ENCODE assay signal across 8 cellular contexts in genomic region chr7:45923290-45923689, GRCh38. TPM values are rescaled to one million over a fixed set of nuclear protein-coding genes. Genes with fewer than 3 reads are reported as not detected.
A peak's percentile ranks its signal among the peaks of the same experiment; 100 is the strongest.
DNase-seq lines count a peak whose midpoint lies in the region; ATAC-seq lines count a peak whose summit lies in the region.

No MANE protein-coding gene starts in this region.

- no peak overlapping the region for H3K9ac ChIP-seq in HUES6 (ENCODE audit: low read length)

- ATAC-seq in left ventricle myocardium superior (peak; percentile 57), GM18868 (IDR thresholded peaks at IDR 0.05; ENCODE audit: unreplicated experiment) (no peak), GM18873 (IDR thresholded peaks at IDR 0.05; ENCODE audit: low FRiP score, unreplicated experiment) (no peak)

- DNase-seq in GM03348 (ENCODE audit: low spot score) (peak; percentile 78), RPMI8226 (peak; percentile 86), amniotic stem cell (lab: John Stamatoyannopoulos, UW) (peak; percentile 30), left ventricle myocardium superior (peak; percentile 86), renal cortical epithelial cell (ENCODE audit: low read depth) (peak; percentile 61)

- H3K27ac ChIP-seq in HUES6 (ENCODE audit: low read depth, low read length) = no peak overlapping the region

- no peaks in the 10 kb centered on the region for H3K36me3 ChIP-seq in HUES6 (ENCODE audit: control insufficient read depth, insufficient read depth, low read length)

- no peaks in the 10 kb centered on the region for H3K9me3 ChIP-seq in HUES6 (ENCODE audit: control insufficient read depth, insufficient read depth, low read depth, low read length)

- intact Hi-C loops in left ventricle myocardium superior (cut with micrococcal nuclease) = loop anchor here (5.0 to 10.0 kb wide), 2 partner anchors 429 to 1162 kb away; no protein-coding TSS in a partner anchor

- H3K4me1 ChIP-seq in HUES6 (ENCODE audit: control insufficient read depth, insufficient read depth, low read length) = peaks cover 30% of the 10 kb centered on the region

- peaks cover 69% of the 10 kb centered on the region for H3K27me3 ChIP-seq in HUES6 (ENCODE audit: control insufficient read depth, insufficient read depth, low read length)

- H3K4me3 ChIP-seq in HUES6 (ENCODE audit: low read depth, low read length) = peak overlapping the region; percentile 74

RNA-seq across cellular contexts. Expression of gene IGFBP3, which starts 2.2 kb away (rescaled TPM):
- 46.0 TPM for total RNA-seq in left ventricle myocardium superior
- 296 and 646 TPM in 2 replicates for total RNA-seq in renal cortical epithelial cell

RNA-seq across cellular contexts. Expression of gene IGFBP1, which starts 35.0 kb away (rescaled TPM):
- total RNA-seq in left ventricle myocardium superior = not detected
- total RNA-seq in renal cortical epithelial cell = 0.15 and 0.17 TPM in 2 replicates

RNA-seq across cellular contexts. Expression of gene CCDC201, which starts 50.4 kb away (rescaled TPM):
- total RNA-seq in left ventricle myocardium superior (not detected), renal cortical epithelial cell (not detected in 2 replicates)

Comparison
In these comparisons a context has a peak if more than half of its experiments do, and no peak if none do; other contexts are left out.
1. DNase-seq: peak in every context shown above with its lines; median percentile 86 in RPMI8226; 86 in left ventricle myocardium superior; 78 in GM03348; 61 in renal cortical epithelial cell; 30 in amniotic stem cell.